Comparison of ENCODE assay signal across 19 cellular contexts in the genomic region with DNA sequence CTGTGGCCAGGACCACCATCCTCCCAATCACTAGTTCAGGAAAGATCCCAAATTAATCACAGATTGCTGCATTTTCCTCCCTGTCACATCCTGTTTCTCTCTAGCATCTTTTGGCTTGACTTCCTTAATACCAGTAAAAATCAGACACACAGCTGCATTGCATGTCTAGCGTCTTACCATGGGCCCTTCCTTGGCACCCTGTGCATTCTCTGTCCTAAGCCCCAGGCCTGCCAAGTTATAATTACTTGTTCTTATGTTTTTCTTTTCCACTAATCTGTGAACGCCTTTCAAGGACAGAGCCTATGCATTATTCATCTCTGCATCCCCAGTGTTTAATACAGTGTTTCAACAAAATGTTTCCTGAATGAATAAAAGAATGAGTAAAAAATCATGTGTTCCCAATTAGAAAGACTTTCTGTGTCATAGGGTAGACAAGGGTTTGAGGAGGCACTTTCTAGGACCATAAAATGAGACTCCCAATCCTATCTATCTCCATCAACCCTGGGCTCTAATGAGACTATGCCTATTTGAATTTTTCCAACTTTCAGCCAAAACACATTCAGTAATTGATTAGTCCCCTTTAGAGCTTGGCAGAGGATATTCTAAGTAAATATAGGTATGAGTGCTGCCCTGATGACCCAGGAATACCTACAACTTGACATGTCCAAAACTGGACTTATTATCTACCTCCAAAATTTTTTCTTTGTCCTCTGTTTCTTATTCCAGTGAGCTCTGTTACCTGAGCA. TPM values are rescaled to one million over a fixed set of nuclear protein-coding genes. Genes with fewer than 3 reads are reported as not detected.
DNase-seq lines count a peak whose midpoint lies in the region; ATAC-seq and TF ChIP-seq lines count a peak whose summit lies in the region.
"Had no signal": no experiment of that assay in that cellular context is flagged by ENCODE, and none has a peak within 500 bp of the region (broad histone marks: within the 10 kb centered on the region; RNA-seq: fewer than 3 reads in every experiment).

No MANE protein-coding gene starts in this region.

- no peak overlapping the region for H2AFZ ChIP-seq in OCI-LY3 (ENCODE audit: low read depth, low read length)

- no peak for ATAC-seq in HG03460 (IDR thresholded peaks at IDR 0.05; ENCODE audit: unreplicated experiment)
- ATAC-seq: left colon, T-helper 17 cell, WTC11 had no signal

- H3K9ac ChIP-seq in OCI-LY3 (ENCODE audit: low read length) (no peak overlapping the region), skeletal muscle satellite cell (ENCODE audit: low read depth, low read length) (no peak overlapping the region)

- no peak for TF ChIP-seq CTCF in OCI-LY3 (IDR thresholded peaks at IDR 0.05; ENCODE audit: low read depth, low read length)

- intact Hi-C loops in head of caudate nucleus (cut with DNase I) = no loop called here
- intact Hi-C loops in posterior cingulate gyrus (cut with DNase I) = no loop called here
- intact Hi-C loops in posterior vena cava (cut with DNase I) = no loop called here

- no peaks in the 10 kb centered on the region for H3K27me3 ChIP-seq in OCI-LY3 (ENCODE audit: low read depth, low read length)
- no peaks in the 10 kb centered on the region for H3K27me3 ChIP-seq in skeletal muscle satellite cell (ENCODE audit: control insufficient read depth, insufficient read depth, low read length)
- H3K27me3 ChIP-seq: transverse colon had no signal

- H3K4me3 ChIP-seq in OCI-LY3 (ENCODE audit: low read length) = no peak overlapping the region
- no peak overlapping the region for H3K4me3 ChIP-seq in skeletal muscle satellite cell (ENCODE audit: low read length)
- H3K4me3 ChIP-seq: skin epidermis, transverse colon had no signal

- H3K4me1 ChIP-seq in OCI-LY3 (ENCODE audit: low read length) (peaks cover 36% of the 10 kb centered on the region), skeletal muscle satellite cell (ENCODE audit: control insufficient read depth, insufficient read depth, low read length) (peaks cover 17% of the 10 kb centered on the region)
- H3K4me1 ChIP-seq: transverse colon had no signal

- no peaks in the 10 kb centered on the region for H4K20me1 ChIP-seq in OCI-LY3 (ENCODE audit: insufficient read depth, low read length)

- no peaks in the 10 kb centered on the region for H3K9me3 ChIP-seq in OCI-LY3 (ENCODE audit: insufficient read depth, low read length)
- H3K9me3 ChIP-seq in skeletal muscle satellite cell (replicated peaks; ENCODE audit: low read length) = no peaks in the 10 kb centered on the region
- H3K9me3 ChIP-seq: transverse colon had no signal

- no peaks in the 10 kb centered on the region for H3K36me3 ChIP-seq in OCI-LY3 (replicated peaks; ENCODE audit: low read depth, low read length)
- no peaks in the 10 kb centered on the region for H3K36me3 ChIP-seq in skeletal muscle satellite cell (ENCODE audit: insufficient read depth, low read length)
- H3K36me3 ChIP-seq: transverse colon had no signal

- peak overlapping the region; percentile 33 for H3K4me2 ChIP-seq in OCI-LY3 (ENCODE audit: low read length)
- peak overlapping the region; percentile 14 for H3K4me2 ChIP-seq in skeletal muscle satellite cell (ENCODE audit: low read length)

- H3K27ac ChIP-seq in OCI-LY3 (ENCODE audit: low read length) = peak overlapping the region; percentile 19; the same call in 1 of the 2 replicates
- H3K27ac ChIP-seq: transverse colon had no signal

- no peaks in the 10 kb centered on the region for H3K79me2 ChIP-seq in OCI-LY3 (ENCODE audit: low read length)

- DNase-seq in EL = peak; percentile 47
- peak; percentile 93 for DNase-seq in fibroblast of peridontal ligament (ENCODE audit: extremely low read depth)
- no peak for DNase-seq in head of caudate nucleus
- no peak for DNase-seq in posterior cingulate gyrus
- DNase-seq in posterior vena cava (ENCODE audit: low spot score) = no peak
- DNase-seq: DMS153, erythroblast, KBM-7, left colon, occipital lobe, SHP77, T-helper 17 cell, transverse colon had no signal

RNA-seq across cellular contexts. Expression of a gene that starts 10.3 kb away (rescaled TPM):
- 0.22 TPM in 1 of 2 replicates, not detected in the other for total RNA-seq in skeletal muscle satellite cell (2012; rRNA removed)
- total RNA-seq in posterior vena cava = not detected
- total RNA-seq: activated T-helper 2 cell treated with anti-CD3 and anti-CD28 coated beads, Interferon-gamma antibody, Interleukin-2, Interleukin-4, amounts not matched to agents 10 μg/mL and 5 μg/mL and 100 μg/mL, durations not matched to agents 14 hours and 24 hours and 36 hours; left colon; occipital lobe; T-helper 17 cell; transverse colon; WTC11 had no signal

RNA-seq across cellular contexts. Expression of a gene that starts 39.2 kb away (rescaled TPM):
- 19.3 and 20.1 TPM in 2 replicates for total RNA-seq in skeletal muscle satellite cell (2012; rRNA removed)
- 10 to 100 TPM; 25.1 to 29.4 TPM for total RNA-seq in posterior vena cava

Comparison
In these comparisons a context has a peak if more than half of its experiments do, and no peak if none do; other contexts are left out.
1. DNase-seq: peak in EL (single experiment) and fibroblast of peridontal ligament (single experiment); none in head of caudate nucleus (0 of 42), posterior cingulate gyrus (0 of 10) and posterior vena cava (single experiment).